In genomic region chr16:75244225-75244792, GRCh38 we compare ENCODE assay signal across 9 cellular contexts. TPM values are rescaled to one million over a fixed set of nuclear protein-coding genes. Genes with fewer than 3 reads are reported as not detected.
DNase-seq lines count a peak whose midpoint lies in the region; ATAC-seq lines count a peak whose summit lies in the region.
"Had no signal": no experiment of that assay in that cellular context is flagged by ENCODE, and none has a peak within 500 bp of the region (broad histone marks: within the 10 kb centered on the region; RNA-seq: fewer than 3 reads in every experiment).

No MANE protein-coding gene starts in this region.

- H3K27me3 ChIP-seq in iPS-20b (ENCODE audit: insufficient read depth, low read length): no peaks in the 10 kb centered on the region

- H3K4me1 ChIP-seq in iPS-20b (ENCODE audit: insufficient read depth, low read length): peaks cover 39% of the 10 kb centered on the region

- H3K9me3 ChIP-seq in iPS-20b (ENCODE audit: insufficient read depth, low read depth, low read length): no peaks in the 10 kb centered on the region

- DNase-seq in NCI-H1694 treated with DMSO at 0.1 percent for 48 hours (lab: John Stamatoyannopoulos, UW) (no peak), NCI-H774 (lab: John Stamatoyannopoulos, UW) (no peak)
- DNase-seq: NCI-H524 had no signal

- H3K27ac ChIP-seq in angular gyrus (ENCODE audit: low read depth, low read length): peak overlapping the region; percentile 99
- H3K27ac ChIP-seq in iPS-20b (ENCODE audit: low read length): peak overlapping the region; percentile 75
- H3K27ac ChIP-seq in temporal lobe (ENCODE audit: low read depth, low read length): peak overlapping the region; percentile 99

- ATAC-seq in HG02678 (IDR thresholded peaks at IDR 0.05; ENCODE audit: unreplicated experiment) (peak; percentile 8), HG03108 (IDR thresholded peaks at IDR 0.05; ENCODE audit: unreplicated experiment) (no peak), HG02938 (IDR thresholded peaks at IDR 0.05; ENCODE audit: unreplicated experiment) (no peak)

- peaks cover 45% of the 10 kb centered on the region for H3K36me3 ChIP-seq in iPS-20b (ENCODE audit: insufficient read depth, low read depth, low read length)

- H3K9ac ChIP-seq in iPS-20b (ENCODE audit: low read depth, low read length): peak overlapping the region; percentile 68; the same call in 1 of the 2 replicates

- no peak overlapping the region for H3K4me3 ChIP-seq in iPS-20b (ENCODE audit: low read length)

RNA-seq across cellular contexts. Expression of gene BCAR1, which starts 7.1 kb away (rescaled TPM):
- total RNA-seq in temporal lobe: 17.2 TPM

RNA-seq across cellular contexts. Expression of gene CTRB1, which starts 25.5 kb away (rescaled TPM):
- not detected for total RNA-seq in temporal lobe

RNA-seq across cellular contexts. Expression of gene CTRB2, which starts 37.3 kb away (rescaled TPM):
- not detected for total RNA-seq in temporal lobe
